Comparison of ENCODE assay signal across 8 cellular contexts in the genomic region with DNA sequence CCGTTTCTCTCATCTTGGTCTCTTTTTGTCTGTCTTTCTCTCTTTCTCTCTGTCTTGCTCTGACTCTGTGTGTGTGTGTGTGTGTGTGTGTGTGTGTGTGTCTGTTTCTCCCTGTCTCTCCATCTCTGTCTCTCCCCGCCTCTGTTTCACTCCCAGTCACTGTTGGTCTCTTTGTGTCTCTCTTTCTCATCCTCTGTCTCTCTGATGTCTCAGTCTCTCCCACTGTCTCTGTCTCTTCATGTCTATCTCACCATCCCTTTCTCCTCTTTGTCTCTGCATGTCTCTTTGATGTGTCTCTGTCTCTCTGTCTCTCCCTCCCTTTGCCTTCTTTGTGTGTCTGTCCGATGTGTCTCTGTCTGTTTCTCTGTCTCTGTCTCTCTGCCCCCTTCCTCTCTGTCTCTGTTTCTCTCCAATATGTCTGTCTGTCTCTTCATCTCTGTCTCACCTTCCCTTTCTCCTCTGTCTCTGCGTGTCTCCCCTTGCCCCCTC. TPM values are rescaled to one million over a fixed set of nuclear protein-coding genes. Genes with fewer than 3 reads are reported as not detected.
DNase-seq lines count a peak whose midpoint lies in the region; ATAC-seq, FAIRE-seq and TF ChIP-seq lines count a peak whose summit lies in the region.

No MANE protein-coding gene starts in this region.

- H3K4me1 ChIP-seq in foreskin keratinocyte (no peaks in the 10 kb centered on the region), spleen (peaks cover 27 to 98% (median 78%) of the 10 kb centered on the region in 6 donors)

- intact Hi-C loops in spleen (cut with DNase I; ENCODE audit: low total_unique reads) = loop anchor here (10.0 kb wide), 1 partner anchor 56 kb away; no protein-coding TSS in a partner anchor

- TF ChIP-seq CTCF in WI38 (IDR thresholded peaks at IDR 0.05; ENCODE audit: low read depth, low read length) (no peak), foreskin keratinocyte (conservative IDR thresholded peaks at IDR 0.05) (no peak), spleen (IDR thresholded peaks at IDR 0.05 in 8 of 11, conservative IDR thresholded peaks at IDR 0.05 in 3 of 11) (no peak)

- TF ChIP-seq POLR2A in GM12892 (IDR thresholded peaks at IDR 0.05; ENCODE audit: low read depth, low read length) (no peak), spleen (IDR thresholded peaks at IDR 0.05) (no peak)

- DNase-seq in GM12892 (ENCODE audit: insufficient read length) (no peak), foreskin keratinocyte (peak in 1 of 2 donors; percentile 72), spleen (no peak), DMS153 treated with DMSO at 0.1 percent for 48 hours (lab: John Stamatoyannopoulos, UW; ENCODE audit: unreplicated experiment) (no peak), NCI-H774 (lab: John Stamatoyannopoulos, UW) (no peak)
- no peak for DNase-seq in stimulated activated CD4-positive, alpha-beta T cell treated with anti-CD3 and anti-CD28 coated beads, Interleukin-1b, Interleukin-23, amount 100 ng/mL, for 48 hours

- H3K27ac ChIP-seq in foreskin keratinocyte (peak overlapping the region; percentile 5), spleen (peak overlapping the region; percentile 5 to 96 (median 92))

- peak; percentile 71 for FAIRE-seq in GM12892 (lab: Jason Lieb, UNC)

- H3K36me3 ChIP-seq in spleen = no peaks in the 10 kb centered on the region

- 38 to 55% (median 39%) methylated on average over 4 of the region's 4 CpGs for WGBS in spleen, 5 donors

- H3K9me3 ChIP-seq in spleen = no peaks in the 10 kb centered on the region

- H3K27me3 ChIP-seq in foreskin keratinocyte = no peaks in the 10 kb centered on the region
- H3K27me3 ChIP-seq in spleen (replicated peaks in 1 of 7) = peaks cover 0 to 21% (median 0%) of the 10 kb centered on the region in 7 donors

- ATAC-seq in foreskin keratinocyte (no peak), HG02610 (IDR thresholded peaks at IDR 0.05; ENCODE audit: unreplicated experiment) (no peak)

- peak overlapping the region; percentile 87 for H3K4me3 ChIP-seq in WI38 (ENCODE audit: low read depth, low read length)
- H3K4me3 ChIP-seq in spleen = peak overlapping the region in 6 of 8 donors; percentile 15 to 84 (median 68)

RNA-seq across cellular contexts. Expression of gene NFIC, which starts 2.5 kb away (rescaled TPM):
- 3.5 TPM for polyA plus RNA-seq in GM12892 (2012; ENCODE audit: missing spikeins)
- 43.6 and 45.1 TPM in 2 replicates for total RNA-seq in foreskin keratinocyte
- polyA plus RNA-seq in foreskin keratinocyte = 17.7 and 20.3 TPM in 2 replicates
- 100 to 1,000 TPM in 2 of 7 donors, 10 to 100 TPM in 5; 65.4 to 125 (median 77.1) TPM for total RNA-seq in spleen
- 10 to 100 TPM in 1 of 3 donors, 1 to 10 TPM in 2; 4.1 to 23.4 (median 4.2) TPM for polyA plus RNA-seq in spleen
